In genomic region chr1:27403065-27403726, GRCh38 we compare ENCODE assay signal across 9 cellular contexts. TPM values are rescaled to one million over a fixed set of nuclear protein-coding genes. Genes with fewer than 3 reads are reported as not detected.
DNase-seq lines count a peak whose midpoint lies in the region; TF ChIP-seq lines count a peak whose summit lies in the region.
"Had no signal": no experiment of that assay in that cellular context is flagged by ENCODE, and none has a peak within 500 bp of the region (broad histone marks: within the 10 kb centered on the region; RNA-seq: fewer than 3 reads in every experiment).

No MANE protein-coding gene starts in this region.

- no peaks in the 10 kb centered on the region for H3K9me3 ChIP-seq in liver (ENCODE audit: control insufficient read depth in 4 of 4, low read length in 3 of 4)
- H3K9me3 ChIP-seq: SJSA1 had no signal

- H3K4me3 ChIP-seq in liver (ENCODE audit: low read depth in 1 of 3, low read length in 3 of 3) = no peak overlapping the region
- H3K4me3 ChIP-seq: SJSA1 had no signal

- DNase-seq in GM10266 (ENCODE audit: extremely low spot score) (peak; percentile 53), LHCN-M2 (ENCODE audit: low read depth) (peak; percentile 97), cerebellar cortex (ENCODE audit: low spot score) (peak; percentile 33), stromal cell of bone marrow (ENCODE audit: low read depth) (peak; percentile 75), cerebellar nuclear complex (lab: John Stamatoyannopoulos, UW) (no peak), retina (no peak), SIG-M5 (lab: John Stamatoyannopoulos, UW) (no peak)

- H3K27ac ChIP-seq in liver (ENCODE audit: low read depth in 1 of 2, low read length in 2 of 2) = peak overlapping the region in 1 of 2 donors; percentile 15
- H3K27ac ChIP-seq: SJSA1 had no signal

- H3K9ac ChIP-seq in liver (ENCODE audit: low read depth in 1 of 2, low read length in 2 of 2) = no peak overlapping the region

- H3K27me3 ChIP-seq in liver (ENCODE audit: control insufficient read depth in 4 of 4, insufficient read depth in 4 of 4, low read length in 3 of 4) = no peaks in the 10 kb centered on the region
- H3K27me3 ChIP-seq: SJSA1 had no signal

- TF ChIP-seq CTCF in GM10266 (IDR thresholded peaks at IDR 0.05; ENCODE audit: control insufficient read depth, insufficient read depth, low read depth, missing control alignments) (peak; percentile 56), liver (IDR thresholded peaks at IDR 0.05; ENCODE audit: low read depth, low read length, missing input control) (peak; percentile 23)

- H3K4me1 ChIP-seq in liver (ENCODE audit: control insufficient read depth in 4 of 4, insufficient read depth in 4 of 4, low read length in 3 of 4) = peaks cover 0 to 12% (median 2%) of the 10 kb centered on the region in 4 donors

- H3K36me3 ChIP-seq in liver (ENCODE audit: control insufficient read depth in 4 of 4, insufficient read depth in 3 of 4, low read depth in 1 of 4, low read length in 3 of 4) = peaks cover 0 to 16% (median 5%) of the 10 kb centered on the region in 4 donors

- 68% methylated on average over 24 of the region's 24 CpGs for WGBS in liver

- no peak for TF ChIP-seq RAD21 in liver (IDR thresholded peaks at IDR 0.05)

TF ChIP-seq in liver, 16 proteins besides CTCF, POLR2A, EP300 and RAD21:
- peak; percentile 61 for TF ChIP-seq YY1 (IDR thresholded peaks at IDR 0.05)
- peak in 1 of 2 donors; percentile 14 for TF ChIP-seq RXRA (IDR thresholded peaks at IDR 0.05)
- TF ChIP-seq, protein P1, sequence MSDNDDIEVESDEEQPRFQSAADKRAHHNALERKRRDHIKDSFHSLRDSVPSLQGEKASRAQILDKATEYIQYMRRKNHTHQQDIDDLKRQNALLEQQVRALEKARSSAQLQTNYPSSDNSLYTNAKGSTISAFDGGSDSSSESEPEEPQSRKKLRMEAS (IDR thresholded peaks at IDR 0.05) = no peak

RNA-seq across cellular contexts. Expression of gene GPR3, which starts 10.8 kb away (rescaled TPM):
- total RNA-seq in LHCN-M2 (2014; rRNA removed) (8.1 and 8.7 TPM in 2 replicates), liver (under 1 TPM in 1 of 2 donors, not detected in 1; under 0.01 TPM)
- polyA plus RNA-seq in LHCN-M2 (2012) = 2.3 TPM
- under 1 TPM in 1 of 2 donors, not detected in 1; 0.30 TPM for polyA plus RNA-seq in liver

RNA-seq across cellular contexts. Expression of gene CD164L2, which starts 20.1 kb away (rescaled TPM):
- total RNA-seq in LHCN-M2 (2014; rRNA removed) = not detected in 2 replicates
- polyA plus RNA-seq in LHCN-M2 (2012) = not detected
- total RNA-seq in liver = not detected
- polyA plus RNA-seq in liver = not detected
- total RNA-seq: SJSA1 had no signal

RNA-seq across cellular contexts. Expression of gene FCN3, which starts 28.6 kb away (rescaled TPM):
- total RNA-seq in LHCN-M2 (2014; rRNA removed) (not detected in 2 replicates), liver (100 to 1,000 TPM in 1 of 2 donors, 10 to 100 TPM in 1; 87.3 to 146 TPM)
- polyA plus RNA-seq in LHCN-M2 (2012) = 0.18 TPM
- 100 to 1,000 TPM; 127 to 310 TPM for polyA plus RNA-seq in liver
- total RNA-seq: SJSA1 had no signal

RNA-seq across cellular contexts. Expression of gene MAP3K6, which starts 36.4 kb away (rescaled TPM):
- 36.9 and 37.0 TPM in 2 replicates for total RNA-seq in LHCN-M2 (2014; rRNA removed)
- 43.6 TPM for polyA plus RNA-seq in LHCN-M2 (2012)
- 1 to 10 TPM; 1.3 to 8.3 TPM for total RNA-seq in liver
- 1 to 10 TPM; 3.4 to 4.6 TPM for polyA plus RNA-seq in liver

Comparison
In these comparisons a context has a peak if more than half of its experiments do, and no peak if none do; other contexts are left out.
1. DNase-seq: peak in GM10266 (single experiment), LHCN-M2 (single experiment), cerebellar cortex (single experiment) and stromal cell of bone marrow (single experiment); none in cerebellar nuclear complex (0 of 2), retina (single experiment) and SIG-M5 (single experiment).
2. RNA of gene FCN3, which starts 28.6 kb away (total RNA-seq): 87.3 to 146 TPM in liver; not detected in LHCN-M2; every median in the first group is over 10 times any median in the second.